Comparison of ENCODE assay signal across 2 cellular contexts in genomic region chr9:79131876-79132377, GRCh38.
TF ChIP-seq lines count a peak whose summit lies in the region.

No MANE protein-coding gene starts in this region.

TF ChIP-seq in GM23338, 12 proteins besides CTCF, POLR2A, EP300 and RAD21:
- TF ChIP-seq ZNF462 (CRISPR knock-in tag; IDR thresholded peaks at IDR 0.05) (no peak), REST (IDR thresholded peaks at IDR 0.05; ENCODE audit: unreplicated experiment) (no peak), NANOG (IDR thresholded peaks at IDR 0.05; ENCODE audit: borderline replicate concordance) (no peak), ZNF331 (CRISPR knock-in tag; IDR thresholded peaks at IDR 0.05; ENCODE audit: low read depth) (no peak), POLR2AphosphoS5 (IDR thresholded peaks at IDR 0.05; ENCODE audit: low read depth) (no peak), STAT1 (IDR thresholded peaks at IDR 0.05; ENCODE audit: unreplicated experiment) (no peak), JUNB (IDR thresholded peaks at IDR 0.05; ENCODE audit: unreplicated experiment) (no peak), ZNF114 (CRISPR knock-in tag; IDR thresholded peaks at IDR 0.05) (no peak), CREB1 (CRISPR knock-in tag; IDR thresholded peaks at IDR 0.05; ENCODE audit: low read depth) (no peak), ETS1 (IDR thresholded peaks at IDR 0.05) (no peak), EZH2 (IDR thresholded peaks at IDR 0.05; ENCODE audit: low read depth, unreplicated experiment) (no peak), EZH2phosphoT487 (IDR thresholded peaks at IDR 0.05; ENCODE audit: unreplicated experiment) (no peak)

TF ChIP-seq in H1, 55 proteins besides CTCF, POLR2A, EP300 and RAD21:
- TF ChIP-seq PHF8 (conservative IDR thresholded peaks at IDR 0.05; ENCODE audit: low read depth, low read length) (no peak), TAF1 (IDR thresholded peaks at IDR 0.05; ENCODE audit: low read depth, low read length) (no peak), CEBPB (IDR thresholded peaks at IDR 0.05; ENCODE audit: low read depth, low read length) (no peak), NRF1 (IDR thresholded peaks at IDR 0.05; ENCODE audit: low read depth, low read length) (no peak), BACH1 (IDR thresholded peaks at IDR 0.05; ENCODE audit: low read length) (no peak), SP4 (IDR thresholded peaks at IDR 0.05; ENCODE audit: low read length) (no peak), ATF2 (IDR thresholded peaks at IDR 0.05; ENCODE audit: low read length) (no peak), BRCA1 (IDR thresholded peaks at IDR 0.05; ENCODE audit: low read depth, low read length) (no peak), POU5F1 (IDR thresholded peaks at IDR 0.05; ENCODE audit: low read depth, low read length) (no peak), TAF7 (optimal IDR thresholded peaks at IDR 0.05; ENCODE audit: borderline replicate concordance, low read depth, low read length) (no peak), JUND (IDR thresholded peaks at IDR 0.05; ENCODE audit: low read length) (no peak), ASH2L (IDR thresholded peaks at IDR 0.05; ENCODE audit: low read length) (no peak), SUZ12 (IDR thresholded peaks at IDR 0.05; ENCODE audit: low read length) (no peak), HDAC2 (IDR thresholded peaks at IDR 0.05; ENCODE audit: borderline replicate concordance in 1 of 2, low read depth in 2 of 2, low read length in 2 of 2) (no peak), MAX (IDR thresholded peaks at IDR 0.05) (no peak), CHD7 (IDR thresholded peaks at IDR 0.05; ENCODE audit: insufficient replicate concordance, low read length) (no peak), SP2 (IDR thresholded peaks at IDR 0.05; ENCODE audit: low read length) (no peak), HDAC6 (IDR thresholded peaks at IDR 0.05; ENCODE audit: low read depth, low read length) (no peak)
